Comparison of ENCODE assay signal across 8 cellular contexts in the genomic region with DNA sequence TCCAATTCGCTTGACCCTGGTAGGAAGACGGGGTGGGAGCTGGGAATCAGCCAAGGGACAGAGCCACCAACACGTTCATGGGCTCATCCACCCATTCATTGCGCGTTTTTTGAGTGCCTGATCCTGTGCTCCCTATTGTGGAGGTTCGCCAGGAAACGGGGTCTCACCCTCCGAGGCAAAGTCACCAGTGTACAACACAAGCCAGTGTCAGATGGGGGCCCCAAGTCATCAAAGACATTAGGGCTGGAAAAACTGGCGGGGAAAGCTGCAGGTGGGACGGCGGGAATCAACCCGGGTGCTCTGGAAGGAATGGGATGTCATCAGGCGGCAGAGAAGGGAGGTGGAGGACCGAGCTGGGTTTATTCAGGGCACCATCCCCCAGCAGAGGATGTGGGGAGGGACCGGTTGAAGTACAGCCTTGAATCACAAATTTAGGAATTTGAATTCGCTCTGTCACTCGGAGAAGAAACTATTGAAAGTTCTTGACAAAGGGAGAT. TPM values are rescaled to one million over a fixed set of nuclear protein-coding genes. Genes with fewer than 3 reads are reported as not detected.
DNase-seq lines count a peak whose midpoint lies in the region; ATAC-seq and TF ChIP-seq lines count a peak whose summit lies in the region.
"Had no signal": no experiment of that assay in that cellular context is flagged by ENCODE, and none has a peak within 500 bp of the region (broad histone marks: within the 10 kb centered on the region; RNA-seq: fewer than 3 reads in every experiment).

No MANE protein-coding gene starts in this region.

- in situ Hi-C loops in brain microvascular endothelial cell (cut with HindIII; ENCODE audit: low pct_ligation_motif_present, low sequenced_read_pairs), result no loop called here

- H3K27ac ChIP-seq in HUES48 (ENCODE audit: low read depth, low read length) (peak overlapping the region; percentile 27), brain microvascular endothelial cell (no peak overlapping the region), stomach (peak overlapping the region; percentile 85 to 99 (median 95))

- TF ChIP-seq CTCF in brain microvascular endothelial cell (IDR thresholded peaks at IDR 0.05; ENCODE audit: low read depth, low read length, missing control alignments) (no peak), kidney epithelial cell (IDR thresholded peaks at IDR 0.05; ENCODE audit: insufficient read depth, low read length, poor library complexity, severe bottlenecking) (no peak), stomach (IDR thresholded peaks at IDR 0.05) (no peak)

- 21 to 33% (median 26%) methylated on average over 17 of the region's 17 CpGs for whole genome bisulfite sequencing in stomach, 5 donors

- intact Hi-C loops in stomach (cut with DNase I; ENCODE audit: low total_unique reads), result no loop called here

- DNase-seq in brain microvascular endothelial cell (no peak), kidney epithelial cell (ENCODE audit: low read depth) (no peak), stomach (no peak), RKO (ENCODE audit: low spot score) (no peak)
- DNase-seq in activated CD8-positive, alpha-beta memory T cell treated with anti-CD3 and anti-CD28 coated beads for 24 hours, result no peak
- DNase-seq: RPMI8226 had no signal

- H3K4me1 ChIP-seq in HUES48 (ENCODE audit: control insufficient read depth, insufficient read depth, low read length) (peaks cover 11% of the 10 kb centered on the region), stomach (peaks cover 6 to 46% (median 30%) of the 10 kb centered on the region in 4 donors)

- H3K27me3 ChIP-seq in HUES48 (ENCODE audit: control insufficient read depth, insufficient read depth, low read length), result peaks cover 46% of the 10 kb centered on the region
- no peaks in the 10 kb centered on the region for H3K27me3 ChIP-seq in brain microvascular endothelial cell (replicated peaks)
- H3K27me3 ChIP-seq in kidney epithelial cell (ENCODE audit: control insufficient read depth, insufficient read depth, low read length), result peaks cover 13% of the 10 kb centered on the region
- peaks cover 0 to 23% (median 17%) of the 10 kb centered on the region in 3 donors for H3K27me3 ChIP-seq in stomach

- H3K9me3 ChIP-seq in HUES48 (ENCODE audit: control insufficient read depth, insufficient read depth, low read length) (no peaks in the 10 kb centered on the region), stomach (peaks cover 0 to 6% (median under 1%) of the 10 kb centered on the region in 4 donors)

- ATAC-seq in GM21367 (IDR thresholded peaks at IDR 0.05; ENCODE audit: unreplicated experiment), result no peak

- peak overlapping the region; percentile 41 for H3K9ac ChIP-seq in HUES48 (ENCODE audit: low read depth, low read length)

- no peak for TF ChIP-seq EP300 in stomach (IDR thresholded peaks at IDR 0.05)

- H3K4me3 ChIP-seq in HUES48 (ENCODE audit: low read depth, low read length) (peak overlapping the region; percentile 76), brain microvascular endothelial cell (ENCODE audit: low read depth, low read length) (peak overlapping the region; percentile 77), kidney epithelial cell (ENCODE audit: low read depth, low read length) (peak overlapping the region; percentile 65), stomach (peak overlapping the region; percentile 65 to 97 (median 80))

- H3K36me3 ChIP-seq in HUES48 (ENCODE audit: control insufficient read depth, insufficient read depth, low read length) (no peaks in the 10 kb centered on the region), brain microvascular endothelial cell (replicated peaks) (no peaks in the 10 kb centered on the region), kidney epithelial cell (ENCODE audit: control insufficient read depth, insufficient read depth, low read length) (no peaks in the 10 kb centered on the region), stomach (no peaks in the 10 kb centered on the region)

- TF ChIP-seq POLR2A in stomach (IDR thresholded peaks at IDR 0.05), result no peak

RNA-seq across cellular contexts. Expression of gene NID1, which starts 0.7 kb away (rescaled TPM):
- total RNA-seq in kidney epithelial cell (21.2 and 26.0 TPM in 2 replicates), stomach (100 to 1,000 TPM in 1 of 5 donors, 10 to 100 TPM in 4; 85.5 to 214 (median 95.1) TPM)
- 10 to 100 TPM; 21.4 to 32.7 (median 21.6) TPM for polyA plus RNA-seq in stomach
